Comparison of ENCODE assay signal across 8 cellular contexts in the genomic region with DNA sequence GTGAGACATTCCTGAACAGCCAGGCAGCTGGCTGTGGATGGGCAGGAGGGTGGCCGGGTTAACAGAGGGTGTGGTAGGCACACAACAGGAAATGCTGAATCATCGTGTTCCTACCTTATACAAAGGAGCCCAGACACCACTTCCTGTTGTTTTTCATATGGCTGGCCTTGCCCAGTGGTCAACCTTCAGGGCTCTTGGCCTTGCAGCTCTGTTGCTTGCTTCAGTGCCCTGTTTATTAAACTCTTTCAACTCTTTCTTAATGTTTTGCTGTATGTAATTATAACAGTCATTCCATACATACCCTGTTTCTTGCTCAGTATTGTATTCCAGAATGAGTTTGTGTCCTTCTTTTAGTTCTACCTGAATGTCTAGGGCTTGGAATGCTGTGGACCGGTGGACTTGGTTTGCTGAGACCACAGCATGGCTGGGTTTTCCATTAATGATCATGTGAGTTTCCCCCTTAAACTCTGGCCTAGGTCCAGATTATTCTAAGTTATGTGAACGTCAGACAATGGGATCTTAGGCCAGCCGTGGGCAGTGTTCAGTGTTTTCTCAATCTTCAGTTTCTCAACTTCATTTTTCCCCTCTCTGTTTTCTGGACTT. TPM values are rescaled to one million over a fixed set of nuclear protein-coding genes. Genes with fewer than 3 reads are reported as not detected.
DNase-seq lines count a peak whose midpoint lies in the region; ATAC-seq lines count a peak whose summit lies in the region.

No MANE protein-coding gene starts in this region.

- peaks cover 10% of the 10 kb centered on the region for H3K36me3 Mint-ChIP-seq in activated CD8-positive, alpha-beta memory T cell treated with anti-CD3 and anti-CD28 coated beads, Interleukin-2, amount 10 ng/mL, durations not matched to agents 7 days and 5 days

- peaks cover 5% of the 10 kb centered on the region for H3K9me3 Mint-ChIP-seq in activated CD8-positive, alpha-beta memory T cell treated with anti-CD3 and anti-CD28 coated beads, Interleukin-2, amount 10 ng/mL, durations not matched to agents 7 days and 5 days (ENCODE audit: low read depth)

- H3K4me3 Mint-ChIP-seq in activated CD8-positive, alpha-beta memory T cell treated with anti-CD3 and anti-CD28 coated beads, Interleukin-2, amount 10 ng/mL, durations not matched to agents 7 days and 5 days = no peak overlapping the region

- peak overlapping the region in 20 of 21 experiments; percentile 8 to 89 (median 70) for H3K27ac ChIP-seq in skin epidermis

- DNase-seq in NOMO-1 (lab: John Stamatoyannopoulos, UW; ENCODE audit: unreplicated experiment in 2 of 2) (peak; percentile 2 to 39), NOMO-1 treated with dmso at 0.1 percent for 144 hours (lab: John Stamatoyannopoulos, UW; ENCODE audit: unreplicated experiment) (no peak), MV-4-11 (lab: John Stamatoyannopoulos, UW) (peak; percentile 15), glomerular endothelial cell (ENCODE audit: extremely low read depth, low read depth, low spot score) (peak; percentile 89), retina (no peak)
- DNase-seq in activated CD8-positive, alpha-beta memory T cell treated with anti-CD3 and anti-CD28 coated beads, Interleukin-2, amount 10 ng/mL, durations not matched to agents 7 days and 5 days = peak; percentile 77

- peak overlapping the region; percentile 96 for H3K27ac Mint-ChIP-seq in activated CD8-positive, alpha-beta memory T cell treated with anti-CD3 and anti-CD28 coated beads, Interleukin-2, amount 10 ng/mL, durations not matched to agents 7 days and 5 days

- peaks cover 53% of the 10 kb centered on the region for H3K4me1 Mint-ChIP-seq in activated CD8-positive, alpha-beta memory T cell treated with anti-CD3 and anti-CD28 coated beads, Interleukin-2, amount 10 ng/mL, durations not matched to agents 7 days and 5 days

- no peak overlapping the region for H3K4me3 ChIP-seq in skin epidermis

- peak; percentile 70 for ATAC-seq in HG02588 (IDR thresholded peaks at IDR 0.05; ENCODE audit: unreplicated experiment)
- ATAC-seq in activated CD8-positive, alpha-beta memory T cell treated with anti-CD3 and anti-CD28 coated beads, Interleukin-2, amount 10 ng/mL, durations not matched to agents 7 days and 5 days = peak; percentile 87

- CTCF ChIA-PET in activated CD8-positive, alpha-beta memory T cell treated with anti-CD3 and anti-CD28 coated beads, Interleukin-2, amount 10 ng/mL, durations not matched to agents 7 days and 5 days (lab: Charles Lee) = interaction anchor here (0.7 to 5.5 kb wide), 8 partner anchors 9 to 368 kb away, joined by 3 to 38 read pairs (median 6); a partner anchor contains a TSS

- H3K27me3 Mint-ChIP-seq in activated CD8-positive, alpha-beta memory T cell treated with anti-CD3 and anti-CD28 coated beads, Interleukin-2, amount 10 ng/mL, durations not matched to agents 7 days and 5 days = no peaks in the 10 kb centered on the region

RNA-seq across cellular contexts. Expression of a gene that starts 11.9 kb away (rescaled TPM):
- total RNA-seq in activated CD8-positive, alpha-beta memory T cell treated with anti-CD3 and anti-CD28 coated beads, Interleukin-2, amount 10 ng/mL, durations not matched to agents 7 days and 5 days = 1 to 10 TPM in 1 of 2 experiments, under 1 TPM in 1; 0.33 to 1.4 TPM
- 7.5 and 11.7 TPM in 2 replicates for total RNA-seq in glomerular endothelial cell

Comparison
In these comparisons a context has a peak if more than half of its experiments do, and no peak if none do; other contexts are left out.
1. DNase-seq: peak in NOMO-1 (2 of 2), MV-4-11 (single experiment), activated CD8-positive, alpha-beta memory T cell treated with anti-CD3 and anti-CD28 coated beads, Interleukin-2, amount 10 ng/mL, durations not matched to agents 7 days and 5 days (single experiment) and glomerular endothelial cell (single experiment); none in NOMO-1 treated with dmso at 0.1 percent for 144 hours (single experiment) and retina (single experiment).